Comparison of ENCODE assay signal across 21 cellular contexts in the genomic region with DNA sequence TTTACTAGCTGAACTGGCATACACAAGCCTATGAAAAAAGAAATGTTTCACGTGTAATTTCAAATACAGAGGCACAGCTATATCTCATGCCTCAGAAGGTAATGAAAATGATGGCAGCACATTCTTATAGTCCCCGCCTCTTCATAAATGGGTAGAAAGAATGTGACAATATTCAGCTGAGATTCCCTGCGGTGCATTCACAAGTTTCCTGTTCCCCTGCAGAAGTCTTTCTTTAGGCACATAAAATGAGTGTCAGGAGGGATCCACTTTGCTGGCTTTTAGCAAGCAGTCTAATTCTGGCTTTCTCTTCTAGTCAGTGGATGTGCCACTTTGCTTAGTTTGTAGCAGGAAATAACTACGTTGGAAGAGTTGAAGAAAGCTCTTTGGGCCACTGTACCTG. TPM values are rescaled to one million over a fixed set of nuclear protein-coding genes. Genes with fewer than 3 reads are reported as not detected.
"Had no signal": no experiment of that assay in that cellular context is flagged by ENCODE, and none has a peak within 500 bp of the region (broad histone marks: within the 10 kb centered on the region; RNA-seq: fewer than 3 reads in every experiment).

No MANE protein-coding gene starts in this region.

- H3K27me3 ChIP-seq: heart left ventricle, spleen, transverse colon had no signal

- H3K9me3 ChIP-seq: thoracic aorta, transverse colon had no signal

- H3K4me3 ChIP-seq: coronary artery, heart left ventricle, spleen, thoracic aorta, transverse colon had no signal

- H3K36me3 ChIP-seq: heart left ventricle, spleen, thoracic aorta, transverse colon had no signal

- H3K27ac ChIP-seq: coronary artery, heart left ventricle, spleen, thoracic aorta, transverse colon had no signal

- H3K4me1 ChIP-seq: heart left ventricle, spleen, transverse colon had no signal

- DNase-seq: effector CD4-positive, alpha-beta T cell; heart left ventricle; hippocampal formation; naive thymus-derived CD4-positive, alpha-beta T cell; nephron progenitor cell; spleen; stimulated activated CD4-positive, alpha-beta T cell treated with anti-CD3 and anti-CD28 coated beads, Interleukin-15, amount 100 ng/mL, for 24 hours; stimulated activated CD4-positive, alpha-beta T cell treated with anti-CD3 and anti-CD28 coated beads, Interleukin-1b, Interleukin-23, amount 100 ng/mL, for 48 hours; stimulated activated CD4-positive, alpha-beta T cell treated with anti-CD3 and anti-CD28 coated beads, Interleukin-4, amount 100 ng/mL, for 24 hours; stimulated activated naive CD8-positive, alpha-beta T cell treated with anti-CD3 and anti-CD28 coated beads, Interleukin-15, amount 100 ng/mL, for 72 hours; substantia nigra; transverse colon had no signal

RNA-seq across cellular contexts. Expression of gene DGKB, which starts 56.1 kb away (rescaled TPM):
- total RNA-seq: dermis microvascular lymphatic vessel endothelial cell; fibroblast of lung; kidney epithelial cell; lung microvascular endothelial cell; mononuclear cell; naive thymus-derived CD4-positive, alpha-beta T cell; pulmonary artery endothelial cell had no signal
- polyA plus RNA-seq: liver; naive thymus-derived CD4-positive, alpha-beta T cell had no signal
